Comparison of ENCODE assay signal across 14 cellular contexts in the genomic region with DNA sequence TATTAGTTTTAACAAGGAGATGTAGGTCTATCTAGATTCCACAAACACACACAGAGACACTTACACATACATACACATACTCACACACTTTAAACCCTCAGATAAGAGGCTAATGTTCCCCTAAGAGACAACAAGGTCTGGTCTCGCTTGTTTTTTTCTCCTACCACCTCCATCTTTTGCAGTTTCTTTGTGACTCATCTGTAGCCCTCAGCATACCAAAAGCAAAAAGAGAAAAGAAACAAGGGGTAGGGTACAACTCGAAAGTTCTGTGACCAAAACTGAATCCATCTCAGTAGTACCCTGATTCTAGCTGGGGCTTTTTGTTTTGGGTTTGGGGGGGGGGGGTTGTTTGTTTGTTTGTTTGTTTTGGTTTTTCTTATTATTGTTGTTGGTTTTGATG. TPM values are rescaled to one million over a fixed set of nuclear protein-coding genes. Genes with fewer than 3 reads are reported as not detected.
DNase-seq lines count a peak whose midpoint lies in the region; ATAC-seq, FAIRE-seq and TF ChIP-seq lines count a peak whose summit lies in the region.
"Had no signal": no experiment of that assay in that cellular context is flagged by ENCODE, and none has a peak within 500 bp of the region (broad histone marks: within the 10 kb centered on the region; RNA-seq: fewer than 3 reads in every experiment).

No MANE protein-coding gene starts in this region.

- peak overlapping the region; percentile 63 for H3K27ac Mint-ChIP-seq in astrocyte (ENCODE audit: unreplicated experiment)
- H3K27ac Mint-ChIP-seq in osteocyte (ENCODE audit: unreplicated experiment): no peak overlapping the region
- H3K27ac Mint-ChIP-seq: activated naive CD4-positive, alpha-beta T cell treated with anti-CD3 and anti-CD28 coated beads for 36 hours had no signal

- H3K4me1 ChIP-seq in astrocyte (ENCODE audit: insufficient read depth, low read length) (peaks cover 48% of the 10 kb centered on the region), tibial artery (peaks cover 0 to 7% (median 5%) of the 10 kb centered on the region in 4 donors)
- H3K4me1 ChIP-seq: psoas muscle, uterus had no signal

- H3K9ac ChIP-seq in astrocyte (ENCODE audit: low read length): no peak overlapping the region

- TF ChIP-seq CTCF in astrocyte (IDR thresholded peaks at IDR 0.05; ENCODE audit: insufficient read depth, low read depth, low read length) (no peak), tibial artery (IDR thresholded peaks at IDR 0.05) (no peak), osteocyte (IDR thresholded peaks at IDR 0.05) (no peak)

- H3K9me3 Mint-ChIP-seq in astrocyte (ENCODE audit: unreplicated experiment) (peaks cover 4% of the 10 kb centered on the region), osteocyte (ENCODE audit: unreplicated experiment) (peaks cover under 1% of the 10 kb centered on the region)

- H3K9me3 ChIP-seq in astrocyte (ENCODE audit: insufficient read depth, low read depth, low read length): no peaks in the 10 kb centered on the region
- peaks cover 0 to 4% (median 0%) of the 10 kb centered on the region in 3 donors for H3K9me3 ChIP-seq in tibial artery
- H3K9me3 ChIP-seq: uterus had no signal

- no peaks in the 10 kb centered on the region for H3K36me3 Mint-ChIP-seq in astrocyte (ENCODE audit: low read depth, unreplicated experiment)
- H3K36me3 Mint-ChIP-seq in osteocyte (ENCODE audit: unreplicated experiment): no peaks in the 10 kb centered on the region

- intact Hi-C loops in tibial artery (cut with DNase I; ENCODE audit: low total_unique reads): no loop called here

- H3K27ac ChIP-seq in astrocyte (ENCODE audit: low read depth, low read length) (peak overlapping the region; percentile 66), tibial artery (no peak overlapping the region)
- H3K27ac ChIP-seq: psoas muscle, uterus had no signal

- no peaks in the 10 kb centered on the region for H3K79me2 ChIP-seq in astrocyte (ENCODE audit: insufficient read depth, low read length)

- ATAC-seq in GM18870 (IDR thresholded peaks at IDR 0.05; ENCODE audit: unreplicated experiment) (peak; percentile 94), GM21529 (IDR thresholded peaks at IDR 0.05; ENCODE audit: unreplicated experiment) (peak; percentile 98), HG03097 (IDR thresholded peaks at IDR 0.05; ENCODE audit: low FRiP score, unreplicated experiment) (peak; percentile 47), HG02970 (IDR thresholded peaks at IDR 0.05; ENCODE audit: low FRiP score, unreplicated experiment) (no peak)
- ATAC-seq: psoas muscle had no signal

- no peak for DNase-seq in astrocyte (ENCODE audit: low read depth)
- no peak for DNase-seq in tibial artery
- no peak for DNase-seq in SHP77 treated with DMSO at 0.1 percent for 48 hours (lab: John Stamatoyannopoulos, UW)
- DNase-seq in osteocyte (ENCODE audit: extremely low spot score, unreplicated experiment): no peak
- DNase-seq: activated naive CD4-positive, alpha-beta T cell treated with anti-CD3 and anti-CD28 coated beads for 36 hours; psoas muscle; Right ventricle myocardium superior; uterus had no signal

- H3K27me3 ChIP-seq in astrocyte (ENCODE audit: insufficient read depth, low read length): no peaks in the 10 kb centered on the region
- H3K27me3 ChIP-seq in tibial artery: peaks cover 0 to 2% of the 10 kb centered on the region in 2 donors
- H3K27me3 ChIP-seq: uterus had no signal

- H3K4me2 ChIP-seq in astrocyte (ENCODE audit: low read length): peak overlapping the region; percentile 61

- H3K36me3 ChIP-seq in astrocyte (ENCODE audit: insufficient read depth, low read length): no peaks in the 10 kb centered on the region
- H3K36me3 ChIP-seq in tibial artery: no peaks in the 10 kb centered on the region
- H3K36me3 ChIP-seq: uterus had no signal

- no peak overlapping the region for H3K4me3 ChIP-seq in astrocyte (ENCODE audit: insufficient read depth, low read depth, low read length)
- no peak overlapping the region for H3K4me3 ChIP-seq in tibial artery
- H3K4me3 ChIP-seq: psoas muscle, uterus had no signal

- H3K27me3 Mint-ChIP-seq in astrocyte (ENCODE audit: low read depth, unreplicated experiment) (no peaks in the 10 kb centered on the region), osteocyte (ENCODE audit: unreplicated experiment) (no peaks in the 10 kb centered on the region)

- no peaks in the 10 kb centered on the region for H4K20me1 ChIP-seq in astrocyte (ENCODE audit: insufficient read depth, low read length)

- H2AFZ ChIP-seq in astrocyte (ENCODE audit: low read depth, low read length): peak overlapping the region; percentile 67

- peak; percentile 78 for FAIRE-seq in astrocyte (lab: Jason Lieb, UNC)

- H3K4me3 Mint-ChIP-seq in astrocyte (ENCODE audit: unreplicated experiment): no peak overlapping the region
- no peak overlapping the region for H3K4me3 Mint-ChIP-seq in osteocyte (ENCODE audit: unreplicated experiment)
- H3K4me3 Mint-ChIP-seq: activated naive CD4-positive, alpha-beta T cell treated with anti-CD3 and anti-CD28 coated beads for 36 hours; IgD-negative memory B cell had no signal

- peaks cover 36% of the 10 kb centered on the region for H3K4me1 Mint-ChIP-seq in astrocyte (ENCODE audit: low read depth, unreplicated experiment)
- H3K4me1 Mint-ChIP-seq in osteocyte (ENCODE audit: unreplicated experiment): peaks cover 43% of the 10 kb centered on the region

RNA-seq across cellular contexts. Expression of a gene that starts 12.2 kb away (rescaled TPM):
- total RNA-seq in astrocyte: 14.4 and 18.3 TPM in 2 replicates
- total RNA-seq in osteocyte: 23.3 and 24.0 TPM in 2 replicates

RNA-seq across cellular contexts. Expression of a gene that starts 23.9 kb away (rescaled TPM):
- not detected in 2 replicates for total RNA-seq in astrocyte
- total RNA-seq in osteocyte: not detected in 2 replicates
- total RNA-seq: activated naive CD4-positive, alpha-beta T cell treated with anti-CD3 and anti-CD28 coated beads for 36 hours; lower leg skin; psoas muscle; Right ventricle myocardium superior had no signal

RNA-seq across cellular contexts. Expression of a gene that starts 34.8 kb away (rescaled TPM):
- total RNA-seq in astrocyte: 4.4 and 6.2 TPM in 2 replicates
- 9.6 and 10.6 TPM in 2 replicates for total RNA-seq in osteocyte
